Comparison of ENCODE assay signal across 8 cellular contexts in the genomic region with DNA sequence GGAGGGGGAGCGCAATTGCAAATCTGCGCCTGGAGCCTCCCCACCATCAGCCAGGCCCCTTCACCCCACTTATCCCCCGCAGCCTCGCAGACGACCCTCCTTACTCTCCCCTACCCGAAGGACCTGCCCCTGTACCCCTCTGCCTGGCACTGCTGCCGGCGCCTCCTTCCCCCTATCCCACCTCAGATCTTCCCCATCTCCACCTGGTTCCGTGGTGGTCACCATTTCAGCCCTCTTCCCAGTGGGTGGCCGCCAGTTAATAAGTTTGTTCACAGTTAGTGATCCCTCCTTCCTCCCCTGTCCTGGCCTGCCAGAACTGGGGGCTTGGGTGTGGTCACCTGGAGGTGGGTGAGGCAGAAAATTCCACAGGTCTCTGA. TPM values are rescaled to one million over a fixed set of nuclear protein-coding genes. Genes with fewer than 3 reads are reported as not detected.
DNase-seq lines count a peak whose midpoint lies in the region; ATAC-seq, FAIRE-seq and TF ChIP-seq lines count a peak whose summit lies in the region.

No MANE protein-coding gene starts in this region.

- peaks cover 30% of the 10 kb centered on the region for H3K4me1 Mint-ChIP-seq in CD4-positive, alpha-beta T cell (ENCODE audit: low read depth)
- peaks cover 30% of the 10 kb centered on the region for H3K4me1 Mint-ChIP-seq in activated CD8-positive, alpha-beta T cell treated with anti-CD3 and anti-CD28 coated beads for 36 hours (ENCODE audit: low read depth)

- no peak for ATAC-seq in CD4-positive, alpha-beta T cell (ENCODE audit: poor library complexity)
- no peak for ATAC-seq in activated CD8-positive, alpha-beta T cell treated with anti-CD3 and anti-CD28 coated beads for 36 hours
- ATAC-seq in heart left ventricle = peak in 1 of 4 donors; percentile 22
- ATAC-seq in GM19351 (IDR thresholded peaks at IDR 0.05; ENCODE audit: unreplicated experiment) = no peak

- peak overlapping the region; percentile 50 for H3K27ac ChIP-seq in CD4-positive, alpha-beta T cell (ENCODE audit: low read depth, low read length)
- H3K27ac ChIP-seq in heart left ventricle (peak overlapping the region in 11 of 12 donors; percentile 63 to 94 (median 79)), parathyroid adenoma (peak overlapping the region; percentile 66)

- H2AFZ ChIP-seq in parathyroid adenoma = peak overlapping the region; percentile 91

- intact Hi-C loops in CD4-positive, alpha-beta T cell (cut with DNase I, micrococcal nuclease) = no loop called here
- intact Hi-C loops in activated CD8-positive, alpha-beta T cell treated with anti-CD3 and anti-CD28 coated beads for 36 hours (cut with micrococcal nuclease) = no loop called here
- intact Hi-C loops in heart left ventricle (cut with DNase I) = loop anchor here in 1 of 10 donors (1.0 kb wide), 1 partner anchor 13 kb away; no protein-coding TSS in a partner anchor

- no peak for DNase-seq in CD4-positive, alpha-beta T cell
- no peak for DNase-seq in activated CD8-positive, alpha-beta T cell treated with anti-CD3 and anti-CD28 coated beads for 36 hours
- DNase-seq in heart left ventricle = no peak
- DNase-seq in H54 (ENCODE audit: insufficient read length, low spot score) = no peak
- no peak for DNase-seq in NOMO-1 treated with dmso at 0.1 percent for 144 hours (lab: John Stamatoyannopoulos, UW; ENCODE audit: unreplicated experiment)
- DNase-seq in activated effector memory CD4-positive, alpha-beta T cell treated with Interleukin-2 at 50 U/mL for 16 hours = no peak

- TF ChIP-seq CTCF in CD4-positive, alpha-beta T cell (IDR thresholded peaks at IDR 0.05) = no peak
- TF ChIP-seq CTCF in activated CD8-positive, alpha-beta T cell treated with anti-CD3 and anti-CD28 coated beads for 36 hours (IDR thresholded peaks at IDR 0.05) = no peak
- no peak for TF ChIP-seq CTCF in heart left ventricle (IDR thresholded peaks at IDR 0.05)
- TF ChIP-seq CTCF in parathyroid adenoma (IDR thresholded peaks at IDR 0.05) = no peak

- peak overlapping the region; percentile 69 for H3K27ac Mint-ChIP-seq in CD4-positive, alpha-beta T cell
- peak overlapping the region; percentile 30 for H3K27ac Mint-ChIP-seq in activated CD8-positive, alpha-beta T cell treated with anti-CD3 and anti-CD28 coated beads for 36 hours

- TF ChIP-seq POLR2A in heart left ventricle (IDR thresholded peaks at IDR 0.05) (no peak), H54 (IDR thresholded peaks at IDR 0.05; ENCODE audit: low read depth, low read length) (no peak)

- H3K9me3 Mint-ChIP-seq in CD4-positive, alpha-beta T cell = no peaks in the 10 kb centered on the region
- no peaks in the 10 kb centered on the region for H3K9me3 Mint-ChIP-seq in activated CD8-positive, alpha-beta T cell treated with anti-CD3 and anti-CD28 coated beads for 36 hours

- POLR2A ChIA-PET in CD4-positive, alpha-beta T cell (lab: Charles Lee) = interaction anchor here (3.0 kb wide), 1 partner anchor 22 kb away, joined by 8 read pairs; no protein-coding TSS in a partner anchor
- POLR2A ChIA-PET in activated CD8-positive, alpha-beta T cell treated with anti-CD3 and anti-CD28 coated beads for 36 hours (lab: Charles Lee) = interaction anchor here (0.9 kb wide), 1 partner anchor 14 kb away, joined by 3 read pairs; no protein-coding TSS in a partner anchor

- H3K4me3 Mint-ChIP-seq in CD4-positive, alpha-beta T cell = no peak overlapping the region
- no peak overlapping the region for H3K4me3 Mint-ChIP-seq in activated CD8-positive, alpha-beta T cell treated with anti-CD3 and anti-CD28 coated beads for 36 hours

- H3K27me3 ChIP-seq in CD4-positive, alpha-beta T cell (ENCODE audit: control insufficient read depth, insufficient read depth, low read length) = no peaks in the 10 kb centered on the region
- H3K27me3 ChIP-seq in heart left ventricle = no peaks in the 10 kb centered on the region
- H3K27me3 ChIP-seq in parathyroid adenoma (ENCODE audit: control insufficient read depth, insufficient read depth, low read length) = no peaks in the 10 kb centered on the region

- H3K79me2 ChIP-seq in parathyroid adenoma = no peaks in the 10 kb centered on the region

- H3K36me3 ChIP-seq in heart left ventricle = peaks cover 0 to 42% (median 34%) of the 10 kb centered on the region in 9 donors
- H3K36me3 ChIP-seq in parathyroid adenoma (ENCODE audit: control insufficient read depth, insufficient read depth, low read length) = no peaks in the 10 kb centered on the region

- peaks cover 0 to 30% (median 16%) of the 10 kb centered on the region in 12 donors for H3K4me1 ChIP-seq in heart left ventricle
- peaks cover 12% of the 10 kb centered on the region for H3K4me1 ChIP-seq in parathyroid adenoma

- H3K36me3 Mint-ChIP-seq in CD4-positive, alpha-beta T cell (ENCODE audit: low read depth) = peaks cover 55% of the 10 kb centered on the region
- H3K36me3 Mint-ChIP-seq in activated CD8-positive, alpha-beta T cell treated with anti-CD3 and anti-CD28 coated beads for 36 hours (ENCODE audit: low read depth) = peaks cover 21% of the 10 kb centered on the region

- WGBS in heart left ventricle, 4 donors = 30 to 40% (median 36%) methylated on average over 10 of the region's 10 CpGs

- peak overlapping the region; percentile 94 for H3K4me2 ChIP-seq in parathyroid adenoma (ENCODE audit: low read length)

- H3K27me3 Mint-ChIP-seq in CD4-positive, alpha-beta T cell = no peaks in the 10 kb centered on the region
- H3K27me3 Mint-ChIP-seq in activated CD8-positive, alpha-beta T cell treated with anti-CD3 and anti-CD28 coated beads for 36 hours = no peaks in the 10 kb centered on the region

- CTCF ChIA-PET in CD4-positive, alpha-beta T cell (lab: Charles Lee) = no interaction called here
- CTCF ChIA-PET in activated CD8-positive, alpha-beta T cell treated with anti-CD3 and anti-CD28 coated beads for 36 hours (lab: Charles Lee) = interaction anchor here (2.2 to 2.4 kb wide), 2 partner anchors 18 to 45 kb away, joined by 6 to 11 read pairs; no protein-coding TSS in a partner anchor

- peak overlapping the region; percentile 41 to 83 (median 65) for H3K4me3 ChIP-seq in heart left ventricle
- peak overlapping the region; percentile 63 for H3K4me3 ChIP-seq in parathyroid adenoma (ENCODE audit: low read depth, low read length)

- no peak for FAIRE-seq in H54 (lab: Jason Lieb, UNC)

- H3K9ac ChIP-seq in parathyroid adenoma = peak overlapping the region; percentile 57

- no peaks in the 10 kb centered on the region for H3K9me3 ChIP-seq in CD4-positive, alpha-beta T cell (ENCODE audit: control insufficient read depth, low read length)
- H3K9me3 ChIP-seq in heart left ventricle (no peaks in the 10 kb centered on the region), parathyroid adenoma (ENCODE audit: control insufficient read depth, low read length) (no peaks in the 10 kb centered on the region)

RNA-seq across cellular contexts. Expression of gene SLC44A2, which starts 0.4 kb away (rescaled TPM):
- 100 to 1,000 TPM; 151 to 168 TPM for total RNA-seq in CD4-positive, alpha-beta T cell
- total RNA-seq in activated CD8-positive, alpha-beta T cell treated with anti-CD3 and anti-CD28 coated beads for 36 hours = 10 to 100 TPM; 66.0 to 71.4 TPM
- 100 to 1,000 TPM in 2 of 9 donors, 10 to 100 TPM in 7; 63.8 to 130 (median 91.9) TPM for total RNA-seq in heart left ventricle
- polyA plus RNA-seq in heart left ventricle = 10 to 100 TPM; 43.1 to 66.3 TPM

RNA-seq across cellular contexts. Expression of gene ILF3, which starts 28.4 kb away (rescaled TPM):
- total RNA-seq in CD4-positive, alpha-beta T cell = 100 to 1,000 TPM; 464 to 491 TPM
- 100 to 1,000 TPM; 435 to 450 TPM for total RNA-seq in activated CD8-positive, alpha-beta T cell treated with anti-CD3 and anti-CD28 coated beads for 36 hours
- total RNA-seq in heart left ventricle = 100 to 1,000 TPM in 7 of 9 donors, 10 to 100 TPM in 2; 45.7 to 140 (median 118) TPM
- polyA plus RNA-seq in heart left ventricle = 10 to 100 TPM; 62.1 to 94.4 TPM

RNA-seq across cellular contexts. Expression of gene AP1M2, which starts 38.6 kb away (rescaled TPM):
- under 1 TPM in 1 of 2 experiments, not detected in 1; 0.77 TPM for total RNA-seq in CD4-positive, alpha-beta T cell
- not detected for total RNA-seq in activated CD8-positive, alpha-beta T cell treated with anti-CD3 and anti-CD28 coated beads for 36 hours
- 1 to 10 TPM in 1 of 9 donors, not detected in 8; 3.6 TPM for total RNA-seq in heart left ventricle
- not detected for polyA plus RNA-seq in heart left ventricle

RNA-seq across cellular contexts. Expression of gene CDKN2D, which starts 57.0 kb away (rescaled TPM):
- 10 to 100 TPM; 83.3 to 84.0 TPM for total RNA-seq in CD4-positive, alpha-beta T cell
- 10 to 100 TPM; 62.1 to 67.1 TPM for total RNA-seq in activated CD8-positive, alpha-beta T cell treated with anti-CD3 and anti-CD28 coated beads for 36 hours
- 10 to 100 TPM in 6 of 9 donors, 1 to 10 TPM in 3; 6.8 to 19.9 (median 11.8) TPM for total RNA-seq in heart left ventricle
- polyA plus RNA-seq in heart left ventricle = 10 to 100 TPM; 11.1 to 28.0 TPM

RNA-seq across cellular contexts. Expression of gene KRI1, which starts 59.9 kb away (rescaled TPM):
- 10 to 100 TPM; 36.8 to 39.6 TPM for total RNA-seq in CD4-positive, alpha-beta T cell
- total RNA-seq in activated CD8-positive, alpha-beta T cell treated with anti-CD3 and anti-CD28 coated beads for 36 hours = 10 to 100 TPM; 50.0 to 58.3 TPM
- 10 to 100 TPM in 6 of 9 donors, 1 to 10 TPM in 3; 6.7 to 13.0 (median 10.4) TPM for total RNA-seq in heart left ventricle
- 10 to 100 TPM in 1 of 2 donors, 1 to 10 TPM in 1; 9.8 to 15.0 TPM for polyA plus RNA-seq in heart left ventricle
